Comparison of ENCODE assay signal across 11 cellular contexts in the genomic region with DNA sequence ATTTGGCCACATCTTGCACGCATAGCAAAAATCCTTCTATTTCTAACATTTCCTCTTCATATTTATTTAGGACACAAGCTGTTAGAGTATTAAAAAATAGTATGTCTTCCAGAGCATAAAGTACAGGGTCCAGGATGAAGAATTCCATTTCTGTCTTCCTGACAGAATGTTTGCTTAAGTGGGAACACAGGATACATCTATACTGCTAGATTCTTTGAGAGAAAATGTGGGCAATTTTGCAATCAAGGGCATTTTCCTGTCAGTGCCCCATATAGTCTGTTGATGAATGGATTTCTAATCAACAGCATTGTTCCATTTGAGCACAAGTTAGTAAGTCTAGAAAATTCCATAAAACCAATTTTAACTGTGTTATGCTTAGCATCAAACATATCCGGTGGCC.
"Had no signal": no experiment of that assay in that cellular context is flagged by ENCODE, and none has a peak within 500 bp of the region (broad histone marks: within the 10 kb centered on the region; RNA-seq: fewer than 3 reads in every experiment).

No MANE protein-coding gene starts in this region.

- H3K4me3 Mint-ChIP-seq: GM23338, H9, HFFc6 had no signal

- H3K9ac ChIP-seq: GM23248 had no signal

- H2AFZ ChIP-seq: GM23248, GM23338 had no signal

- H3K9me3 Mint-ChIP-seq: GM23338, H9 had no signal

- H3K27ac ChIP-seq: GM23248 had no signal

- FAIRE-seq: H1, H54 had no signal

- H3K36me3 ChIP-seq: HAP-1 had no signal

- DNase-seq: GM23248, GOT3, H7, H9, HCEC 1CT, HFFc6 had no signal

- ATAC-seq: GM23338, HCT116 had no signal

- H3K27ac Mint-ChIP-seq: GM23338, H9, HFFc6 had no signal

- H3K9me3 ChIP-seq: HAP-1 had no signal

- H3K4me2 ChIP-seq: GM23338 had no signal

- H3K4me1 Mint-ChIP-seq: GM23338, H9 had no signal

- H3K4me3 ChIP-seq: GM23248, GM23338, HAP-1 had no signal
